8 cellular contexts compared by ENCODE assay signal in the genomic region with DNA sequence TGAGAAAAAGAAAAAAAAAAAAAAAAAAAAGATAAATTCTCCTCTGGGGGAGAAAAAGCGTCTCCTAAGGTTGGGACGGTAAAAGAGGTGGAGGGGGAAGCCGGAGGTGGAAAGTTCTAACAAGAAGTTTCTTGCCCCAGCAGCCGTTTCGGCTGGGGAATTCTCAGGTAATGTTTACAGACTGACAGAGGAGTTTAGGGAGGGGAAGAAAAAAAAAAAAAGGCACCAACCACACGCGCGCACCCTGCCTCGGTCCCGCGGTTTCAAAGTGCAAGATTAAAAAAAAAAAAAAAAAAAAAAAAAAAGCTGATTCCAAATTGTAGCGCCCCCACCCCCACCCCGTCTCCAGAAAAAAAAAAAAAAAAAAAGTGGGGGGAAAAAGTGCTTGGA. TPM values are rescaled to one million over a fixed set of nuclear protein-coding genes. Genes with fewer than 3 reads are reported as not detected.
DNase-seq lines count a peak whose midpoint lies in the region; ATAC-seq, FAIRE-seq and TF ChIP-seq lines count a peak whose summit lies in the region.

No MANE protein-coding gene starts in this region.

- H3K4me1 ChIP-seq in astrocyte (ENCODE audit: insufficient read depth, low read length) (peaks cover 39% of the 10 kb centered on the region), thoracic aorta (ENCODE audit: control insufficient read depth in 1 of 2, low read depth in 2 of 2) (peaks cover 19 to 58% of the 10 kb centered on the region in 2 donors)

- H4K20me1 ChIP-seq in astrocyte (ENCODE audit: insufficient read depth, low read length): peaks cover 27% of the 10 kb centered on the region

- H3K4me3 Mint-ChIP-seq in astrocyte (ENCODE audit: unreplicated experiment): peak overlapping the region; percentile 95

- peak overlapping the region; percentile 95 for H3K4me2 ChIP-seq in astrocyte (ENCODE audit: low read length)

- no peaks in the 10 kb centered on the region for H3K9me3 ChIP-seq in astrocyte (ENCODE audit: insufficient read depth, low read depth, low read length)
- no peaks in the 10 kb centered on the region for H3K9me3 ChIP-seq in thoracic aorta

- peak overlapping the region; percentile 87 for H3K9ac ChIP-seq in astrocyte (ENCODE audit: low read length)

- intact Hi-C loops in lower leg skin (cut with DNase I; ENCODE audit: low total_unique reads): no loop called here

- H3K27ac ChIP-seq in astrocyte (ENCODE audit: low read depth, low read length): peak overlapping the region; percentile 68
- peak overlapping the region; percentile 92 to 98 for H3K27ac ChIP-seq in thoracic aorta

- H3K4me1 Mint-ChIP-seq in astrocyte (ENCODE audit: low read depth, unreplicated experiment): peaks cover 27% of the 10 kb centered on the region

- no peak overlapping the region for H3K27ac Mint-ChIP-seq in astrocyte (ENCODE audit: unreplicated experiment)

- TF ChIP-seq POLR2A in lower leg skin (IDR thresholded peaks at IDR 0.05): no peak

- no peak for ATAC-seq in thoracic aorta (ENCODE audit: insufficient number of reproducible peaks, low FRiP score, low read depth)
- ATAC-seq in GM19324 (IDR thresholded peaks at IDR 0.05; ENCODE audit: low FRiP score, unreplicated experiment): no peak
- no peak for ATAC-seq in GM21528 (IDR thresholded peaks at IDR 0.05; ENCODE audit: low FRiP score, unreplicated experiment)

- H2AFZ ChIP-seq in astrocyte (ENCODE audit: low read depth, low read length): no peak overlapping the region

- no peak for TF ChIP-seq CTCF in AG10803 (conservative IDR thresholded peaks at IDR 0.05; ENCODE audit: low read length)
- TF ChIP-seq CTCF in astrocyte (IDR thresholded peaks at IDR 0.05; ENCODE audit: insufficient read depth, low read depth, low read length): no peak
- no peak for TF ChIP-seq CTCF in lower leg skin (IDR thresholded peaks at IDR 0.05)
- no peak for TF ChIP-seq CTCF in thoracic aorta (IDR thresholded peaks at IDR 0.05)

- no peaks in the 10 kb centered on the region for H3K9me3 Mint-ChIP-seq in astrocyte (ENCODE audit: unreplicated experiment)

- FAIRE-seq in astrocyte (lab: Jason Lieb, UNC): no peak

- no peaks in the 10 kb centered on the region for H3K36me3 Mint-ChIP-seq in astrocyte (ENCODE audit: low read depth, unreplicated experiment)

- H3K27me3 ChIP-seq in astrocyte (ENCODE audit: insufficient read depth, low read length) (peaks cover 3% of the 10 kb centered on the region), thoracic aorta (replicated peaks; ENCODE audit: insufficient read depth) (no peaks in the 10 kb centered on the region)

- H3K36me3 ChIP-seq in astrocyte (ENCODE audit: insufficient read depth, low read length): no peaks in the 10 kb centered on the region
- H3K36me3 ChIP-seq in thoracic aorta: peaks cover 7% of the 10 kb centered on the region

- 0% methylated on average over 13 of the region's 13 CpGs for WGBS in lower leg skin, 2 donors

- peaks cover 18% of the 10 kb centered on the region for H3K27me3 Mint-ChIP-seq in astrocyte (ENCODE audit: low read depth, unreplicated experiment)

- DNase-seq in AG10803 (ENCODE audit: low read depth): no peak
- DNase-seq in NCI-H128 (lab: John Stamatoyannopoulos, UW; ENCODE audit: unreplicated experiment): peak; percentile 59
- DNase-seq in astrocyte (ENCODE audit: low read depth): no peak
- DNase-seq in lower leg skin (ENCODE audit: low spot score in 2 of 2): no peak
- DNase-seq in thoracic aorta (ENCODE audit: low spot score): no peak
- DNase-seq in A172 (ENCODE audit: low spot score): no peak

- H3K79me2 ChIP-seq in astrocyte (ENCODE audit: insufficient read depth, low read length): peaks cover 48% of the 10 kb centered on the region

- H3K4me3 ChIP-seq in AG10803 (ENCODE audit: low read length) (peak overlapping the region; percentile 88), astrocyte (ENCODE audit: insufficient read depth, low read depth, low read length) (peak overlapping the region; percentile 74), lower leg skin (ENCODE audit: low read depth, poor library complexity, severe bottlenecking) (peak overlapping the region; percentile 71), thoracic aorta (peak overlapping the region; percentile 90)

RNA-seq across cellular contexts. Expression of a gene that starts 0.5 kb away (rescaled TPM):
- total RNA-seq in astrocyte: 3.2 and 3.4 TPM in 2 replicates
- total RNA-seq in lower leg skin: 100 to 1,000 TPM in 3 of 4 donors, 10 to 100 TPM in 1; 92.4 to 130 (median 107) TPM
- total RNA-seq in thoracic aorta: 100 to 1,000 TPM in 1 of 2 donors, 10 to 100 TPM in 1; 65.9 to 150 TPM
- not detected in 2 replicates for total RNA-seq in A172 (2014; rRNA removed; shearing (Covaris generic))

RNA-seq across cellular contexts. Expression of a gene that starts 26.4 kb away (rescaled TPM):
- total RNA-seq in astrocyte: not detected in 2 replicates
- under 1 TPM in 1 of 4 donors, not detected in 3; 0.59 TPM for total RNA-seq in lower leg skin
- total RNA-seq in thoracic aorta: not detected
- total RNA-seq in A172 (2014; rRNA removed; shearing (Covaris generic)): not detected in 2 replicates

Comparison
In these comparisons a context has a peak if more than half of its experiments do, and no peak if none do; other contexts are left out.
1. RNA of a gene that starts 0.5 kb away (total RNA-seq): 65.9 to 150 TPM in thoracic aorta and 92.4 to 130 TPM in lower leg skin; 3.2 to 3.4 TPM in astrocyte and not detected in A172; every median in the first group is over 10 times any median in the second.
2. Peak in every context shown above with its lines, with median percentiles within 50 percentile points of each other: H3K4me3 ChIP-seq.